Comparison of ENCODE assay signal across 20 cellular contexts in the genomic region with DNA sequence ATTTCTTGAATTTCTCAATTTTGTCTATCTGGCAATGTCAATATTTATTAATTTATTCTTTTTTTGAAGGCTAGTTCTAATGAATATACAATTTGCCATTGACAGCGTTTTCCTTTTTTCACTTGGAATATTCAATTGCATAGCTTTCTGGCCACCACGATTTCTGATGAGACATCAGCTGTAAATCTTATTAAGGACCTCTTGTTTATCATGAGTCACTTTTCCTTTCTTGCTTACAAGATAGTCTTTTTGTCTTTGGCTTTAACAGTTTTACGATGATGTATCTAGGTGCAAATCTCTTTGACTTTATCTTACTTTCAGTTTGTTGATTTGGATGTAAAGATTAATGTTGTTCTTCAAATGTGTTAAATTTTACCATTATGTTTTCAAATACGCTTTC.
DNase-seq lines count a peak whose midpoint lies in the region; ATAC-seq, FAIRE-seq and TF ChIP-seq lines count a peak whose summit lies in the region.
"Had no signal": no experiment of that assay in that cellular context is flagged by ENCODE, and none has a peak within 500 bp of the region (broad histone marks: within the 10 kb centered on the region; RNA-seq: fewer than 3 reads in every experiment).

No MANE protein-coding gene starts in this region.

- BruUV-seq in endothelial cell of umbilical vein (replicated peaks; lab: Mats Ljungman, UMichigan): no TSS peak

- CTCF ChIA-PET in endothelial cell of umbilical vein (lab: Charles Lee): no interaction called here

- POLR2A ChIA-PET in endothelial cell of umbilical vein (lab: Charles Lee): no interaction called here

- dilution Hi-C loops in endothelial cell of umbilical vein (cut with MboI; ENCODE audit: extremely low pct_ligation_motif_present, low sequenced_read_pairs): no loop called here

- H3K9me3 ChIP-seq in endothelial cell of umbilical vein (replicated peaks; ENCODE audit: control insufficient read depth, insufficient read depth, low read length): no peaks in the 10 kb centered on the region
- H3K9me3 ChIP-seq in WERI-Rb-1 (ENCODE audit: severe bottlenecking): no peaks in the 10 kb centered on the region

- H3K36me3 ChIP-seq in endothelial cell of umbilical vein (ENCODE audit: control insufficient read depth in 2 of 2, extremely low read depth in 1 of 2, insufficient read depth in 2 of 2, low read length in 2 of 2) (no peaks in the 10 kb centered on the region), WERI-Rb-1 (no peaks in the 10 kb centered on the region)

- no peak overlapping the region for H3K9ac ChIP-seq in endothelial cell of umbilical vein (replicated peaks; ENCODE audit: extremely low read depth, insufficient read depth, low read length)
- H3K9ac ChIP-seq: GM23248 had no signal

- H3K4me3 ChIP-seq in endothelial cell of umbilical vein (replicated peaks in 1 of 3; ENCODE audit: insufficient read depth in 1 of 3, low read depth in 1 of 3, low read length in 3 of 3) (peak overlapping the region in 1 of 3 experiments; percentile 45), WERI-Rb-1 (ENCODE audit: low read depth, low read length) (no peak overlapping the region)
- H3K4me3 ChIP-seq: GM12878, GM23248 had no signal

- H3K27ac ChIP-seq in endothelial cell of umbilical vein (ENCODE audit: insufficient read depth, low read depth, low read length) (no peak overlapping the region), WERI-Rb-1 (no peak overlapping the region)
- H3K27ac ChIP-seq: GM23248, HL-60 had no signal

- H3K79me2 ChIP-seq in endothelial cell of umbilical vein (ENCODE audit: control insufficient read depth, insufficient read depth, low read length): no peaks in the 10 kb centered on the region

- no peak for TF ChIP-seq CTCF in D721Med (IDR thresholded peaks at IDR 0.05; ENCODE audit: insufficient read depth, missing control alignments)
- no peak for TF ChIP-seq CTCF in endothelial cell of umbilical vein (IDR thresholded peaks at IDR 0.05; ENCODE audit: extremely low read depth in 1 of 2, insufficient read depth in 1 of 2, low read depth in 1 of 2, low read length in 2 of 2)
- no peak for TF ChIP-seq CTCF in WERI-Rb-1 (IDR thresholded peaks at IDR 0.05; ENCODE audit: low read depth, low read length)

- no peaks in the 10 kb centered on the region for H4K20me1 ChIP-seq in endothelial cell of umbilical vein (replicated peaks; ENCODE audit: control insufficient read depth, extremely low read depth, insufficient read depth, low read length)

- H3K4me1 ChIP-seq in endothelial cell of umbilical vein (ENCODE audit: control insufficient read depth, extremely low read depth, insufficient read depth, low read length): peaks cover 4% of the 10 kb centered on the region

- no peak for DNase-seq in D721Med (ENCODE audit: insufficient read length, low spot score)
- DNase-seq in LHCN-M2 (ENCODE audit: low read depth): peak; percentile 23
- DNase-seq in endothelial cell of umbilical vein (ENCODE audit: low read depth, low spot score): peak; percentile 10
- peak; percentile 42 for DNase-seq in renal cortical epithelial cell (ENCODE audit: low read depth)
- no peak for DNase-seq in WERI-Rb-1
- DNase-seq in SW480 (ENCODE audit: low spot score): no peak
- DNase-seq: CD4-positive, alpha-beta memory T cell; DMS79 treated with DMSO at 0.1 percent for 48 hours; GM23248; KBM-7; NCI-H1048; NCI-H1436 treated with DMSO at 0.1 percent for 48 hours; NCI-H2029 treated with DMSO at 0.1 percent for 48 hours; NCI-H2171 treated with DMSO at 0.1 percent for 48 hours; NCI-H748 treated with DMSO at 0.1 percent for 48 hours had no signal

- H3K4me2 ChIP-seq in endothelial cell of umbilical vein (ENCODE audit: insufficient read depth, low read length): peak overlapping the region; percentile 60

- no peak for TF ChIP-seq POLR2A in endothelial cell of umbilical vein (IDR thresholded peaks at IDR 0.05; ENCODE audit: low read depth, low read length)

- H3K27me3 ChIP-seq in endothelial cell of umbilical vein (ENCODE audit: control insufficient read depth in 2 of 2, insufficient read depth in 2 of 2, low read length in 2 of 2) (no peaks in the 10 kb centered on the region), WERI-Rb-1 (ENCODE audit: insufficient read depth, low read depth, severe bottlenecking) (no peaks in the 10 kb centered on the region)

- H2AFZ ChIP-seq in endothelial cell of umbilical vein (ENCODE audit: low read depth, low read length): peak overlapping the region; percentile 67
- H2AFZ ChIP-seq: GM23248 had no signal

- no peak for ATAC-seq in HG02678 (IDR thresholded peaks at IDR 0.05; ENCODE audit: unreplicated experiment)
- ATAC-seq: GM12878, HCT116 had no signal

- no peaks in the 10 kb centered on the region for H3K9me1 ChIP-seq in endothelial cell of umbilical vein (replicated peaks; ENCODE audit: control insufficient read depth, extremely low read depth, insufficient read depth, low read length)

- FAIRE-seq in D721Med (lab: Jason Lieb, UNC): peak; percentile 64
- no peak for FAIRE-seq in endothelial cell of umbilical vein (lab: Jason Lieb, UNC)
- FAIRE-seq: G401.6, GM12878 had no signal

- intact Hi-C loops in endothelial cell of umbilical vein (cut with micrococcal nuclease): no loop called here

TF ChIP-seq in endothelial cell of umbilical vein, 7 proteins besides CTCF, POLR2A, EP300 and RAD21:
- TF ChIP-seq MYC (IDR thresholded peaks at IDR 0.05; ENCODE audit: low read depth, low read length): no peak
- TF ChIP-seq, protein P1, sequence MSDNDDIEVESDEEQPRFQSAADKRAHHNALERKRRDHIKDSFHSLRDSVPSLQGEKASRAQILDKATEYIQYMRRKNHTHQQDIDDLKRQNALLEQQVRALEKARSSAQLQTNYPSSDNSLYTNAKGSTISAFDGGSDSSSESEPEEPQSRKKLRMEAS (IDR thresholded peaks at IDR 0.05; ENCODE audit: insufficient read depth, insufficient read length): no peak
- no peak for TF ChIP-seq POLR2AphosphoS5 (IDR thresholded peaks at IDR 0.05; ENCODE audit: insufficient read depth, low read depth, low read length)
- TF ChIP-seq FOS (IDR thresholded peaks at IDR 0.05; ENCODE audit: borderline replicate concordance, insufficient read depth, low read length): peak; percentile 24

Comparison
In these comparisons a context has a peak if more than half of its experiments do, and no peak if none do; other contexts are left out.
1. DNase-seq: peak in LHCN-M2 (single experiment), endothelial cell of umbilical vein (single experiment) and renal cortical epithelial cell (single experiment); none in D721Med (single experiment), WERI-Rb-1 (single experiment) and SW480 (single experiment).